ENCODE assay signal across 1 cellular context in genomic region chr2:220936641-220937197, GRCh38.
TF ChIP-seq lines count a peak whose summit lies in the region.

No MANE protein-coding gene starts in this region.

TF ChIP-seq in HepG2, 621 proteins besides CTCF, POLR2A, EP300 and RAD21 (continued from another document):
- no peak for TF ChIP-seq ZNF503 (CRISPR knock-in tag; IDR thresholded peaks at IDR 0.05)
- TF ChIP-seq KDM4B (CRISPR knock-in tag; IDR thresholded peaks at IDR 0.05) = no peak
- no peak for TF ChIP-seq ZNF749 (CRISPR knock-in tag; IDR thresholded peaks at IDR 0.05; ENCODE audit: borderline replicate concordance)
- peak; percentile 52; the same call in 1 of the 2 replicates for TF ChIP-seq NR2F6 (IDR thresholded peaks at IDR 0.05)
- no peak for TF ChIP-seq NR2F6 (CRISPR knock-in tag; IDR thresholded peaks at IDR 0.05)
- TF ChIP-seq ZNF557 (CRISPR knock-in tag; IDR thresholded peaks at IDR 0.05) = no peak
- no peak for TF ChIP-seq ZNF883 (CRISPR knock-in tag; IDR thresholded peaks at IDR 0.05; ENCODE audit: not compliant biosample characterization)
- TF ChIP-seq ZNF260 (CRISPR knock-in tag; IDR thresholded peaks at IDR 0.05; ENCODE audit: borderline replicate concordance, low read depth) = no peak
- no peak for TF ChIP-seq ZNF232 (CRISPR knock-in tag; IDR thresholded peaks at IDR 0.05; ENCODE audit: borderline replicate concordance)
- TF ChIP-seq ZNF761 (CRISPR knock-in tag; conservative IDR thresholded peaks at IDR 0.05) = no peak
- TF ChIP-seq FOXO4 (CRISPR knock-in tag; conservative IDR thresholded peaks at IDR 0.05) = no peak
- TF ChIP-seq ZNF3 (CRISPR knock-in tag; IDR thresholded peaks at IDR 0.05) = no peak
- TF ChIP-seq PLSCR1 (CRISPR knock-in tag; IDR thresholded peaks at IDR 0.05; ENCODE audit: borderline replicate concordance) = no peak
- TF ChIP-seq KLF13 (CRISPR knock-in tag; IDR thresholded peaks at IDR 0.05) = no peak
- no peak for TF ChIP-seq MTF1 (CRISPR knock-in tag; IDR thresholded peaks at IDR 0.05)
- no peak for TF ChIP-seq PRPF4 (IDR thresholded peaks at IDR 0.05; ENCODE audit: low read depth, low read length, poor library complexity, severe bottlenecking)
- TF ChIP-seq ZNF101 (CRISPR knock-in tag; IDR thresholded peaks at IDR 0.05; ENCODE audit: borderline replicate concordance, low read depth) = no peak
- no peak for TF ChIP-seq ZNF530 (CRISPR knock-in tag; IDR thresholded peaks at IDR 0.05; ENCODE audit: low read depth)
- TF ChIP-seq DMTF1 (CRISPR knock-in tag; IDR thresholded peaks at IDR 0.05) = no peak
- TF ChIP-seq ZNF326 (CRISPR knock-in tag; IDR thresholded peaks at IDR 0.05; ENCODE audit: borderline replicate concordance) = no peak
- no peak for TF ChIP-seq MTERF4 (CRISPR knock-in tag; IDR thresholded peaks at IDR 0.05)
- no peak for TF ChIP-seq HIVEP1 (CRISPR knock-in tag; IDR thresholded peaks at IDR 0.05)
- TF ChIP-seq TCF7L2 (IDR thresholded peaks at IDR 0.05; ENCODE audit: low read depth, low read length) = peak; percentile 48
- TF ChIP-seq TFDP2 (CRISPR knock-in tag; IDR thresholded peaks at IDR 0.05) = no peak
- no peak for TF ChIP-seq GPN1 (CRISPR knock-in tag; IDR thresholded peaks at IDR 0.05; ENCODE audit: borderline replicate concordance)
- no peak for TF ChIP-seq THRA (CRISPR knock-in tag; IDR thresholded peaks at IDR 0.05; ENCODE audit: borderline replicate concordance)
- no peak for TF ChIP-seq ZNF414 (CRISPR knock-in tag; IDR thresholded peaks at IDR 0.05)
- TF ChIP-seq ZNF160 (CRISPR knock-in tag; IDR thresholded peaks at IDR 0.05) = no peak
- no peak for TF ChIP-seq ZBTB7B (CRISPR knock-in tag; IDR thresholded peaks at IDR 0.05)
- TF ChIP-seq CEBPG (CRISPR knock-in tag; IDR thresholded peaks at IDR 0.05) = no peak
